ENCODE assay signal across 1 cellular context in genomic region chr12:21501258-21502163, GRCh38.
A peak's percentile ranks its signal among the peaks of the same experiment; 100 is the strongest.
TF ChIP-seq lines count a peak whose summit lies in the region.

Gene GOLT1B (plus strand): TSS chr12:21501789. CDS start chr12:21501924, 135 bp downstream.
Gene RECQL (minus strand): TSS chr12:21501635. CDS start chr12:21499570, 2,065 bp downstream.

TF ChIP-seq in HepG2, 621 proteins besides CTCF, POLR2A, EP300 and RAD21 (continued from another document and continues in another):
- TF ChIP-seq HDAC1 (CRISPR knock-in tag; IDR thresholded peaks at IDR 0.05) (peak; percentile 98), ZIK1 (CRISPR knock-in tag; IDR thresholded peaks at IDR 0.05; ENCODE audit: borderline replicate concordance, low read depth) (no peak), DRAP1 (CRISPR knock-in tag; IDR thresholded peaks at IDR 0.05) (0 out of 2 replicates have a peak, but pooled peaks have one; percentile 18), MXD3 (CRISPR knock-in tag; IDR thresholded peaks at IDR 0.05) (peak; percentile 44; the same call in 1 of the 2 replicates), ZFX (CRISPR knock-in tag; IDR thresholded peaks at IDR 0.05; ENCODE audit: low read depth) (peak; percentile 73; the same call in 1 of the 2 replicates), SP1 (IDR thresholded peaks at IDR 0.05) (no peak), SP1 (CRISPR knock-in tag; IDR thresholded peaks at IDR 0.05) (peak; percentile 85), ZMYM4 (CRISPR knock-in tag; IDR thresholded peaks at IDR 0.05) (peak; percentile 99), ZNF326 (CRISPR knock-in tag; IDR thresholded peaks at IDR 0.05; ENCODE audit: borderline replicate concordance) (no peak), ZNF747 (CRISPR knock-in tag; IDR thresholded peaks at IDR 0.05; ENCODE audit: borderline replicate concordance) (0 out of 2 replicates have a peak, but pooled peaks have one; percentile 75), ZNF550 (CRISPR knock-in tag; IDR thresholded peaks at IDR 0.05; ENCODE audit: borderline replicate concordance) (0 out of 2 replicates have a peak, but pooled peaks have one; percentile 24), NCOA2 (CRISPR knock-in tag; IDR thresholded peaks at IDR 0.05) (no peak; the same call in 1 of the 2 replicates), HOXA5 (CRISPR knock-in tag; IDR thresholded peaks at IDR 0.05) (0 out of 2 replicates have a peak, but pooled peaks have one; percentile 17), NR2F1 (CRISPR knock-in tag; IDR thresholded peaks at IDR 0.05) (no peak), KLF16 (CRISPR knock-in tag; IDR thresholded peaks at IDR 0.05) (peak in 1 of 2 experiments; percentile 77; a peak in 2 of 4 replicates), RNF2 (conservative IDR thresholded peaks at IDR 0.05; ENCODE audit: low read depth) (peak; percentile 58; the same call in 1 of the 2 replicates), ELF3 (CRISPR knock-in tag; IDR thresholded peaks at IDR 0.05) (peak; percentile 68; the same call in 1 of the 2 replicates), ZHX2 (IDR thresholded peaks at IDR 0.05; ENCODE audit: low read depth) (no peak), ZHX2 (CRISPR knock-in tag; IDR thresholded peaks at IDR 0.05; ENCODE audit: borderline replicate concordance) (0 out of 2 replicates have a peak, but pooled peaks have one; percentile 49), NAIF1 (CRISPR knock-in tag; IDR thresholded peaks at IDR 0.05; ENCODE audit: borderline replicate concordance) (no peak), ZC3H4 (CRISPR knock-in tag; IDR thresholded peaks at IDR 0.05; ENCODE audit: borderline replicate concordance) (no peak), TARDBP (CRISPR knock-in tag; IDR thresholded peaks at IDR 0.05) (peak; percentile 61), FOXJ3 (CRISPR knock-in tag; IDR thresholded peaks at IDR 0.05; ENCODE audit: borderline replicate concordance) (peak; percentile 18; the same call in 1 of the 2 replicates), MED8 (CRISPR knock-in tag; IDR thresholded peaks at IDR 0.05; ENCODE audit: insufficient replicate concordance) (peak; percentile 20), ZNF784 (CRISPR knock-in tag; IDR thresholded peaks at IDR 0.05; ENCODE audit: borderline replicate concordance) (no peak; the same call in 1 of the 2 replicates), ZNF407 (CRISPR knock-in tag; IDR thresholded peaks at IDR 0.05; ENCODE audit: not compliant biosample characterization) (peak; percentile 40), SIN3B (IDR thresholded peaks at IDR 0.05; ENCODE audit: low read length) (peak; percentile 87; the same call in 1 of the 2 replicates), RXRB (CRISPR knock-in tag; IDR thresholded peaks at IDR 0.05; ENCODE audit: borderline replicate concordance) (peak; percentile 35; the same call in 1 of the 2 replicates), NONO (IDR thresholded peaks at IDR 0.05) (no peak), NONO (CRISPR knock-in tag; conservative IDR thresholded peaks at IDR 0.05) (peak; percentile 60; the same call in 1 of the 2 replicates), YY1 (IDR thresholded peaks at IDR 0.05; ENCODE audit: insufficient read depth, insufficient replicate concordance, low read depth, low read length) (peak; percentile 60), AGO1 (IDR thresholded peaks at IDR 0.05; ENCODE audit: low read depth, low read length, poor library complexity, severe bottlenecking) (no peak), ZNF44 (CRISPR knock-in tag; IDR thresholded peaks at IDR 0.05) (0 out of 2 replicates have a peak, but pooled peaks have one; percentile 26), TEAD3 (CRISPR knock-in tag; optimal IDR thresholded peaks at IDR 0.05; ENCODE audit: borderline replicate concordance) (no peak), E2F5 (CRISPR knock-in tag; conservative IDR thresholded peaks at IDR 0.05) (peak; percentile 89)
